In genomic region chr7:1889556-1890181, GRCh38 we compare ENCODE assay signal across 12 cellular contexts.
DNase-seq lines count a peak whose midpoint lies in the region; ATAC-seq, FAIRE-seq and TF ChIP-seq lines count a peak whose summit lies in the region.
"Had no signal": no experiment of that assay in that cellular context is flagged by ENCODE, and none has a peak within 500 bp of the region (broad histone marks: within the 10 kb centered on the region; RNA-seq: fewer than 3 reads in every experiment).

No MANE protein-coding gene starts in this region.

- POLR2A ChIA-PET in H1 (lab: Charles Lee; ENCODE audit: partially characterized antibody) = no interaction called here

- H3K4me1 Mint-ChIP-seq in activated T-cell treated with anti-CD3 and anti-CD28 coated beads, Interleukin-2, amount 50 U/mL, for 24 hours (ENCODE audit: low read depth) = peaks cover 15% of the 10 kb centered on the region
- peaks cover 40% of the 10 kb centered on the region for H3K4me1 Mint-ChIP-seq in stimulated activated effector memory CD8-positive, alpha-beta T cell treated with anti-CD3 and anti-CD28 coated beads, Interleukin-12 subunit alpha, Interleukin-12 subunit beta, amount 100 ng/mL, for 72 hours

- 0 out of 2 replicates have a peak, but pooled peaks cover 4% of the 10 kb centered on the region for H3K79me1 ChIP-seq in H1 (ENCODE audit: low read depth, low read length)

- H3K4me3 ChIP-seq in RWPE2 (ENCODE audit: severe bottlenecking) = no peak overlapping the region
- no peak overlapping the region for H3K4me3 ChIP-seq in H1 (ENCODE audit: extremely low read depth in 1 of 4, insufficient read depth in 2 of 4, low read depth in 3 of 4, low read length in 4 of 4)
- H3K4me3 ChIP-seq: BLaER1 had no signal

- H3K9ac ChIP-seq in H1 (replicated peaks in 1 of 4; ENCODE audit: extremely low read depth in 1 of 4, low read depth in 3 of 4, low read length in 3 of 4) = no peak overlapping the region
- H3K9ac ChIP-seq: BLaER1 had no signal

- H2AFZ ChIP-seq in H1 (ENCODE audit: low read length) = no peak overlapping the region

- FAIRE-seq in H1 (lab: Jason Lieb, UNC) = no peak

- H3K4me3 Mint-ChIP-seq in activated T-cell treated with anti-CD3 and anti-CD28 coated beads, Interleukin-2, amount 50 U/mL, for 24 hours = no peak overlapping the region
- no peak overlapping the region for H3K4me3 Mint-ChIP-seq in stimulated activated effector memory CD8-positive, alpha-beta T cell treated with anti-CD3 and anti-CD28 coated beads, Interleukin-12 subunit alpha, Interleukin-12 subunit beta, amount 100 ng/mL, for 72 hours

- no peak for TF ChIP-seq RAD21 in H1 (IDR thresholded peaks at IDR 0.05 in 1 of 2, conservative IDR thresholded peaks at IDR 0.05 in 1 of 2; ENCODE audit: low read depth in 2 of 2, low read length in 2 of 2)

- TF ChIP-seq CTCF in RWPE2 (IDR thresholded peaks at IDR 0.05; ENCODE audit: poor library complexity, severe bottlenecking) (no peak), H1 (IDR thresholded peaks at IDR 0.05; ENCODE audit: control extremely low read depth in 1 of 3, insufficient read depth in 1 of 3, low read depth in 1 of 3, low read length in 3 of 3) (no peak)

- no peaks in the 10 kb centered on the region for H3K79me2 ChIP-seq in H1 (ENCODE audit: control insufficient read depth in 1 of 2, insufficient read depth in 2 of 2, low read length in 2 of 2)

- no peak overlapping the region for H3K14ac ChIP-seq in H1 (ENCODE audit: insufficient read length)

- CTCF ChIA-PET in H1 (lab: Charles Lee; ENCODE audit: partially characterized antibody) = no interaction called here

- no peaks in the 10 kb centered on the region for H3K27me3 Mint-ChIP-seq in activated T-cell treated with anti-CD3 and anti-CD28 coated beads, Interleukin-2, amount 50 U/mL, for 24 hours

- no peak overlapping the region for H2BK15ac ChIP-seq in H1 (ENCODE audit: low read length)

- WGBS in H1 (ENCODE audit: extremely low coverage in 1 of 2, insufficient coverage in 1 of 2, insufficient read length in 1 of 2, insufficient replicate concordance in 2 of 2, low coverage in 1 of 2, low lambda C conversion rate in 2 of 2, missing lambda C conversion rate in 1 of 2), 2 experiments = 95% methylated on average over 11 of the region's 12 CpGs; no CpG with 5 or more reads in 1 of the 2 experiments

- peaks cover 58% of the 10 kb centered on the region for H3K36me3 Mint-ChIP-seq in activated T-cell treated with anti-CD3 and anti-CD28 coated beads, Interleukin-2, amount 50 U/mL, for 24 hours (ENCODE audit: low read depth)
- peaks cover 6% of the 10 kb centered on the region for H3K36me3 Mint-ChIP-seq in stimulated activated effector memory CD8-positive, alpha-beta T cell treated with anti-CD3 and anti-CD28 coated beads, Interleukin-12 subunit alpha, Interleukin-12 subunit beta, amount 100 ng/mL, for 72 hours

- H3K27me3 ChIP-seq in RWPE2 (ENCODE audit: insufficient read depth, poor library complexity, severe bottlenecking) (no peaks in the 10 kb centered on the region), H1 (replicated peaks in 1 of 4; ENCODE audit: control insufficient read depth in 3 of 4, extremely low read depth in 1 of 4, insufficient read depth in 3 of 4, low read length in 3 of 4) (no peaks in the 10 kb centered on the region)
- H3K27me3 ChIP-seq: BLaER1 had no signal

- H3K23ac ChIP-seq in H1 (ENCODE audit: insufficient read length) = no peak overlapping the region

- H3K36me3 ChIP-seq in RWPE2 (ENCODE audit: low read depth) = no peaks in the 10 kb centered on the region
- H3K36me3 ChIP-seq in H1 (ENCODE audit: control insufficient read depth in 2 of 4, insufficient read depth in 4 of 4, low read length in 3 of 4) = peaks cover 0 to 18% (median 13%) of the 10 kb centered on the region in 4 experiments; a peak in 4 of 8 replicates

- H4K5ac ChIP-seq in H1 (ENCODE audit: insufficient read length, low read depth, low read length) = no peak overlapping the region

- no peak overlapping the region for H3K18ac ChIP-seq in H1 (ENCODE audit: extremely low read depth, low read length)

- no peaks in the 10 kb centered on the region for H3K23me2 ChIP-seq in H1 (ENCODE audit: low read depth, low read length)

- no peaks in the 10 kb centered on the region for H3K9me3 ChIP-seq in RWPE2 (ENCODE audit: severe bottlenecking)
- H3K9me3 ChIP-seq in H1 (ENCODE audit: insufficient read depth in 2 of 2, low read depth in 1 of 2, low read length in 1 of 2) = peaks cover 13 to 20% of the 10 kb centered on the region in 2 experiments

- ATAC-seq in RWPE2 (ENCODE audit: low read depth) = no peak
- peak; percentile 78 for ATAC-seq in stimulated activated effector memory CD8-positive, alpha-beta T cell treated with anti-CD3 and anti-CD28 coated beads, Interleukin-12 subunit alpha, Interleukin-12 subunit beta, amount 100 ng/mL, for 72 hours
- no peak for ATAC-seq in GM19328 (IDR thresholded peaks at IDR 0.05; ENCODE audit: unreplicated experiment)

- H3K27ac ChIP-seq in RWPE2 (ENCODE audit: poor library complexity, severe bottlenecking) (no peak overlapping the region), H1 (ENCODE audit: low read depth, low read length) (no peak overlapping the region)
- H3K27ac ChIP-seq: BLaER1 had no signal

- TF ChIP-seq EP300 in H1 (IDR thresholded peaks at IDR 0.05; ENCODE audit: borderline replicate concordance in 1 of 2, low read depth in 2 of 2, low read length in 2 of 2) = no peak

- TF ChIP-seq POLR2A in H1 (IDR thresholded peaks at IDR 0.05; ENCODE audit: control extremely low read depth in 1 of 2, low read depth in 2 of 2, low read length in 2 of 2) = no peak

- H2AK5ac ChIP-seq in H1 (ENCODE audit: low read depth, low read length) = no peak overlapping the region

- peaks cover 10% of the 10 kb centered on the region for H3K9me3 Mint-ChIP-seq in activated T-cell treated with anti-CD3 and anti-CD28 coated beads, Interleukin-2, amount 50 U/mL, for 24 hours
- H3K9me3 Mint-ChIP-seq in stimulated activated effector memory CD8-positive, alpha-beta T cell treated with anti-CD3 and anti-CD28 coated beads, Interleukin-12 subunit alpha, Interleukin-12 subunit beta, amount 100 ng/mL, for 72 hours = no peaks in the 10 kb centered on the region

- H3K27ac Mint-ChIP-seq in activated T-cell treated with anti-CD3 and anti-CD28 coated beads, Interleukin-2, amount 50 U/mL, for 24 hours = peak overlapping the region; percentile 77
- H3K27ac Mint-ChIP-seq in stimulated activated effector memory CD8-positive, alpha-beta T cell treated with anti-CD3 and anti-CD28 coated beads, Interleukin-12 subunit alpha, Interleukin-12 subunit beta, amount 100 ng/mL, for 72 hours = peak overlapping the region; percentile 69

- no peak overlapping the region for H3K4ac ChIP-seq in H1 (replicated peaks; ENCODE audit: insufficient read length, low read depth, low read length)

- H3K4me1 ChIP-seq in RWPE2 (ENCODE audit: insufficient read depth, poor library complexity, severe bottlenecking) (peaks cover 11% of the 10 kb centered on the region), H1 (replicated peaks in 1 of 4; ENCODE audit: control insufficient read depth in 3 of 4, insufficient read depth in 4 of 4, low read length in 3 of 4) (0 out of 7 replicates have a peak, but pooled peaks cover 0 to 2% (median 0%) of the 10 kb centered on the region in 4 experiments)

- H2BK12ac ChIP-seq in H1 (ENCODE audit: low read depth, low read length) = no peak overlapping the region

- no peak for DNase-seq in activated T-cell treated with anti-CD3 and anti-CD28 coated beads, Interleukin-2, amount 50 U/mL, for 24 hours
- DNase-seq in activated T-cell treated with anti-CD3 and anti-CD28 coated beads for 4 hours (no peak), RWPE2 (ENCODE audit: low spot score) (peak; percentile 44), H1 (ENCODE audit: low read depth in 1 of 2, low spot score in 2 of 2) (no peak), DMS153 treated with DMSO at 0.1 percent for 48 hours (lab: John Stamatoyannopoulos, UW; ENCODE audit: unreplicated experiment) (no peak), RKO (ENCODE audit: low spot score) (no peak)
- DNase-seq in stimulated activated effector memory CD8-positive, alpha-beta T cell treated with anti-CD3 and anti-CD28 coated beads, Interleukin-12 subunit alpha, Interleukin-12 subunit beta, amount 100 ng/mL, for 72 hours (ENCODE audit: low spot score in 2 of 2) = no peak
- DNase-seq: hippocampal formation, NCI-H1048, NCI-H82 had no signal

- H2BK5ac ChIP-seq in H1 (ENCODE audit: low read depth, low read length) = no peak overlapping the region

- H2BK120ac ChIP-seq in H1 (replicated peaks; ENCODE audit: low read depth, low read length) = no peak overlapping the region

- H2BK20ac ChIP-seq in H1 (ENCODE audit: low read length) = no peak overlapping the region

- no peak overlapping the region for H4K91ac ChIP-seq in H1 (replicated peaks; ENCODE audit: insufficient read length, low read length)

- H3K4me2 ChIP-seq in H1 (ENCODE audit: insufficient read depth in 1 of 2, low read depth in 2 of 2, low read length in 2 of 2) = no peak overlapping the region
- H3K4me2 ChIP-seq: BLaER1 had no signal

- no peak overlapping the region for H3K56ac ChIP-seq in H1 (replicated peaks; ENCODE audit: insufficient read length, low read depth, low read length)

- H4K20me1 ChIP-seq in H1 (replicated peaks in 1 of 2; ENCODE audit: control insufficient read depth in 1 of 2, insufficient read depth in 2 of 2, low read length in 2 of 2) = peaks cover 0 to 18% of the 10 kb centered on the region in 2 experiments

- peak overlapping the region; percentile 14; the same call in 1 of the 2 replicates for H4K8ac ChIP-seq in H1 (ENCODE audit: extremely low read depth, insufficient read depth, low read length)

TF ChIP-seq in H1, 55 proteins besides CTCF, POLR2A, EP300 and RAD21 (continues in another document):
- no peak for TF ChIP-seq USF2 (IDR thresholded peaks at IDR 0.05; ENCODE audit: low read length)
- no peak for TF ChIP-seq E2F6 (IDR thresholded peaks at IDR 0.05)
- TF ChIP-seq RBBP5 (IDR thresholded peaks at IDR 0.05; ENCODE audit: borderline replicate concordance, low read depth, low read length) = no peak
- no peak for TF ChIP-seq SIX5 (IDR thresholded peaks at IDR 0.05; ENCODE audit: low read depth, low read length)
